24 cellular contexts compared by ENCODE assay signal in the genomic region with DNA sequence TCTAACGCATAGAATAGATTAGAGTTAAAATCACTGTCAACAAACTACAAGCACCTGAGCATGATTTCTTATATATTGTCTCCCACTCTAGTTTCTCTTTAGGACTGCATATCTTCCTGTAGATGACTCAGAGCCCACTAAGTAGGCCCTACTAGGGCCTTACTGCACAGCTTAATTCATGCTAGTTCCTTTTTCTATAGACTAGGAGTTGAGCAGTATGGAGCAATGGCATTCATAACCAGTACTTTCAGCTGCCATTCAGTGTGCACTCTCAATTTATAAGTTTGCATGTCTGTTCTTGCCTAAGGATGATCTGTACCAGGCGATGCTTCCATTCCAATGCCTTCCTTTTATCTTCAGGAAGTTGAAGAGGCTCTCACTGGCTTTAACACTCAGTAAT.
DNase-seq lines count a peak whose midpoint lies in the region; ATAC-seq, FAIRE-seq and TF ChIP-seq lines count a peak whose summit lies in the region.
"Had no signal": no experiment of that assay in that cellular context is flagged by ENCODE, and none has a peak within 500 bp of the region (broad histone marks: within the 10 kb centered on the region; RNA-seq: fewer than 3 reads in every experiment).

No MANE protein-coding gene starts in this region.

- WGBS in GM12878 (ENCODE audit: insufficient coverage, insufficient replicate concordance, low lambda C conversion rate, missing lambda C conversion rate) = 51% methylated on average over 2 of the region's 2 CpGs
- WGBS in sigmoid colon, 2 donors = 49 to 50% methylated on average over 2 of the region's 2 CpGs

- peak; percentile 47 for ATAC-seq in GM12878
- ATAC-seq in GM19328 (IDR thresholded peaks at IDR 0.05; ENCODE audit: unreplicated experiment) = no peak

- H3K9ac ChIP-seq in GM12878 (ENCODE audit: control insufficient read depth, insufficient read depth, low read length) = no peak overlapping the region
- H3K9ac ChIP-seq: BLaER1 treated with 17β-estradiol and CSF1 and Interleukin-3, amounts not matched to agents 10 nM and 100 nM; neural progenitor cell had no signal

- DNase-seq in NCI-H2171 treated with DMSO at 0.1 percent for 48 hours (lab: John Stamatoyannopoulos, UW) (peak; percentile 16), NCI-H2171 (lab: John Stamatoyannopoulos, UW) (no peak), NCI-H226 (peak; percentile 50), GM12878 (ENCODE audit: low read depth, low spot score) (no peak), neural crest cell (ENCODE audit: low read depth, low spot score) (no peak), NCI-H446 (lab: John Stamatoyannopoulos, UW) (no peak), sigmoid colon (no peak)
- DNase-seq: 8988T; activated CD4-positive, alpha-beta T cell treated with anti-CD3 and anti-CD28 coated beads, Interleukin-2, amount 50 U/mL, for 4 hours; activated naive CD4-positive, alpha-beta T cell treated with anti-CD3 and anti-CD28 coated beads, Interleukin-2, amount 50 U/mL, for 16 hours; activated T-cell treated with anti-CD3 and anti-CD28 coated beads for 4 hours; DMS 273 treated with DMSO at 0.1 percent for 48 hours; foreskin fibroblast; hypothalamus; NCI-H2081; NCI-H82; stimulated activated CD4-positive, alpha-beta T cell treated with anti-CD3 and anti-CD28 coated beads, Interleukin-15, amount 100 ng/mL, for 24 hours; stimulated activated naive CD4-positive, alpha-beta T cell; T-helper 1 cell; trophoblast cell had no signal

- no peaks in the 10 kb centered on the region for H3K36me3 ChIP-seq in GM12878 (ENCODE audit: control insufficient read depth in 2 of 2, insufficient read depth in 2 of 2, low read length in 1 of 2)
- peaks cover 0 to 38% (median 3%) of the 10 kb centered on the region in 4 donors for H3K36me3 ChIP-seq in sigmoid colon
- H3K36me3 ChIP-seq: neural progenitor cell had no signal

- intact Hi-C loops in GM12878 (cut with micrococcal nuclease; ENCODE audit: unreplicated experiment) (no loop called here), sigmoid colon (cut with DNase I) (no loop called here)

- CTCF ChIA-PET in GM12878 (lab: Yijun Ruan, JAX) = no interaction called here

- H3K4me1 ChIP-seq in GM12878 (ENCODE audit: control insufficient read depth, insufficient read depth, low read length) (no peaks in the 10 kb centered on the region), sigmoid colon (no peaks in the 10 kb centered on the region)
- H3K4me1 ChIP-seq: BLaER1 treated with 17β-estradiol and CSF1 and Interleukin-3, amounts not matched to agents 10 nM and 100 nM; neural progenitor cell had no signal

- RAD21 ChIA-PET in GM12878 (lab: Charles Lee; ENCODE audit: unreplicated experiment) = no interaction called here

- no peaks in the 10 kb centered on the region for H3K27me3 Mint-ChIP-seq in neural crest cell (ENCODE audit: low read depth)

- in situ Hi-C loops in GM12878 (cut with MboI) = no loop called here

- BruUV-seq in GM12878 (replicated peaks; lab: Mats Ljungman, UMichigan) = no TSS peak

- H3K9me3 ChIP-seq in GM12878 (replicated peaks; ENCODE audit: control insufficient read depth, insufficient read depth, low read length) (no peaks in the 10 kb centered on the region), sigmoid colon (no peaks in the 10 kb centered on the region)
- H3K9me3 ChIP-seq: BLaER1 treated with 17β-estradiol and CSF1 and Interleukin-3, amounts not matched to agents 10 nM and 100 nM had no signal

- H4K20me1 ChIP-seq in GM12878 (ENCODE audit: control insufficient read depth, insufficient read depth) = no peaks in the 10 kb centered on the region
- H4K20me1 ChIP-seq: BLaER1 treated with 17β-estradiol and CSF1 and Interleukin-3, amounts not matched to agents 10 nM and 100 nM had no signal

- TF ChIP-seq RAD21 in GM12878 (IDR thresholded peaks at IDR 0.05; ENCODE audit: insufficient read depth, low read depth, low read length) = no peak

- FAIRE-seq in GM12878 (lab: Jason Lieb, UNC) = no peak
- FAIRE-seq: GM12892 had no signal

- SMC1A ChIA-PET in GM12878 (lab: Charles Lee; ENCODE audit: uncharacterized antibody, unreplicated experiment) = no interaction called here

- TF ChIP-seq EP300 in GM12878 (IDR thresholded peaks at IDR 0.05; ENCODE audit: borderline replicate concordance in 1 of 2, control insufficient read depth in 1 of 2, low read depth in 2 of 2, low read length in 2 of 2) (no peak), sigmoid colon (IDR thresholded peaks at IDR 0.05) (no peak)

- TF ChIP-seq CTCF in GM12878 (IDR thresholded peaks at IDR 0.05 in 2 of 3, conservative IDR thresholded peaks at IDR 0.05 in 1 of 3; ENCODE audit: control insufficient read depth in 2 of 3, extremely low read depth in 1 of 3, insufficient read depth in 1 of 3, low read depth in 3 of 3, low read length in 3 of 3) = no peak
- no peak for TF ChIP-seq CTCF in neural crest cell (conservative IDR thresholded peaks at IDR 0.05)
- TF ChIP-seq CTCF in sigmoid colon (IDR thresholded peaks at IDR 0.05) = no peak

- H3K79me2 ChIP-seq in GM12878 (ENCODE audit: control insufficient read depth, insufficient read depth, low read length) = no peaks in the 10 kb centered on the region

- no peaks in the 10 kb centered on the region for H3K4me1 Mint-ChIP-seq in neural crest cell
- H3K4me1 Mint-ChIP-seq: neural progenitor cell had no signal

- H3K4me3 ChIP-seq in GM12878 (no peak overlapping the region), sigmoid colon (no peak overlapping the region)
- H3K4me3 ChIP-seq: BLaER1 treated with 17β-estradiol and CSF1 and Interleukin-3, amounts not matched to agents 10 nM and 100 nM; neural progenitor cell had no signal

- TF ChIP-seq POLR2A in GM12878 (IDR thresholded peaks at IDR 0.05; ENCODE audit: low read depth, low read length) (no peak), sigmoid colon (IDR thresholded peaks at IDR 0.05) (no peak)

- peaks cover 5% of the 10 kb centered on the region for H3K36me3 Mint-ChIP-seq in neural crest cell (ENCODE audit: low read depth)
- H3K36me3 Mint-ChIP-seq: neural progenitor cell had no signal

- no peak overlapping the region for H2AFZ ChIP-seq in GM12878 (ENCODE audit: control insufficient read depth, low read depth, low read length)
- H2AFZ ChIP-seq: neural progenitor cell had no signal

- H3K4me3 Mint-ChIP-seq in neural crest cell = no peak overlapping the region
- H3K4me3 Mint-ChIP-seq: neural progenitor cell had no signal

- H3K27ac ChIP-seq in GM12878 (ENCODE audit: control insufficient read depth, insufficient read depth) = no peak overlapping the region
- no peak overlapping the region for H3K27ac ChIP-seq in sigmoid colon
- H3K27ac ChIP-seq: BLaER1 treated with 17β-estradiol and CSF1 and Interleukin-3, amounts not matched to agents 10 nM and 100 nM; neural progenitor cell had no signal

- POLR2A ChIA-PET in GM12878 (lab: Charles Lee) = no interaction called here

- H3K27me3 ChIP-seq in GM12878 (replicated peaks in 1 of 2; ENCODE audit: control insufficient read depth in 2 of 2, insufficient read depth in 2 of 2, low read length in 1 of 2) = no peaks in the 10 kb centered on the region
- H3K27me3 ChIP-seq in sigmoid colon = no peaks in the 10 kb centered on the region
- H3K27me3 ChIP-seq: BLaER1 treated with 17β-estradiol and CSF1 and Interleukin-3, amounts not matched to agents 10 nM and 100 nM; neural progenitor cell had no signal

- peak overlapping the region; percentile 19 for H3K27ac Mint-ChIP-seq in neural crest cell (ENCODE audit: unreplicated experiment)
- H3K27ac Mint-ChIP-seq: neural progenitor cell had no signal

- no peak overlapping the region for H3K4me2 ChIP-seq in GM12878 (ENCODE audit: control insufficient read depth, insufficient read depth)
- H3K4me2 ChIP-seq: BLaER1 treated with 17β-estradiol and CSF1 and Interleukin-3, amounts not matched to agents 10 nM and 100 nM; neural progenitor cell had no signal

- peaks cover 5% of the 10 kb centered on the region for H3K9me3 Mint-ChIP-seq in neural crest cell
- H3K9me3 Mint-ChIP-seq: neural progenitor cell had no signal

TF ChIP-seq in GM12878, 131 proteins besides CTCF, POLR2A, EP300 and RAD21 (continues in another document):
- no peak for TF ChIP-seq KAT2A (conservative IDR thresholded peaks at IDR 0.05; ENCODE audit: control insufficient read depth, low read depth, low read length)
- no peak for TF ChIP-seq TCF7 (IDR thresholded peaks at IDR 0.05; ENCODE audit: borderline replicate concordance)
- TF ChIP-seq IKZF2 (IDR thresholded peaks at IDR 0.05) = no peak
- no peak for TF ChIP-seq CREB1 (IDR thresholded peaks at IDR 0.05; ENCODE audit: low read depth)
- TF ChIP-seq ZNF207 (IDR thresholded peaks at IDR 0.05; ENCODE audit: borderline replicate concordance) = no peak
- TF ChIP-seq, protein P1, sequence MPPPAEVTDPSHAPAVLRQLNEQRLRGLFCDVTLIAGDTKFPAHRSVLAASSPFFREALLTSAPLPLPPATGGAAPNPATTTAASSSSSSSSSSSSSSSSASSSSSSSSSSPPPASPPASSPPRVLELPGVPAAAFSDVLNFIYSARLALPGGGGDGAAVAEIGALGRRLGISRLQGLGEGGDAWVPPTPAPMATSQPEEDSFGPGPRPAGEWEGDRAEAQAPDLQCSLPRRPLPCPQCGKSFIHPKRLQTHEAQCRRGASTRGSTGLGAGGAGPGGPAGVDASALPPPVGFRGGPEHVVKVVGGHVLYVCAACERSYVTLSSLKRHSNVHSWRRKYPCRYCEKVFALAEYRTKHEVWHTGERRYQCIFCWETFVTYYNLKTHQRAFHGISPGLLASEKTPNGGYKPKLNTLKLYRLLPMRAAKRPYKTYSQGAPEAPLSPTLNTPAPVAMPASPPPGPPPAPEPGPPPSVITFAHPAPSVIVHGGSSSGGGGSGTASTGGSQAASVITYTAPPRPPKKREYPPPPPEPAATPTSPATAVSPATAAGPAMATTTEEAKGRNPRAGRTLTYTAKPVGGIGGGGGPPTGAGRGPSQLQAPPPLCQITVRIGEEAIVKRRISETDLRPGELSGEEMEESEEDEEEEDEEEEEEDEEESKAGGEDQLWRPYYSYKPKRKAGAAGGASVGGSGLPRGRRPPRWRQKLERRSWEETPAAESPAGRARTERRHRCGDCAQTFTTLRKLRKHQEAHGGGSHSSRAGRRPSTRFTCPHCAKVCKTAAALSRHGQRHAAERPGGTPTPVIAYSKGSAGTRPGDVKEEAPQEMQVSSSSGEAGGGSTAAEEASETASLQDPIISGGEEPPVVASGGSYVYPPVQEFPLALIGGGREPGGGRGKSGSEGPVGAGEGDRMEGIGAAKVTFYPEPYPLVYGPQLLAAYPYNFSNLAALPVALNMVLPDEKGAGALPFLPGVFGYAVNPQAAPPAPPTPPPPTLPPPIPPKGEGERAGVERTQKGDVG (CRISPR knock-in tag; IDR thresholded peaks at IDR 0.05) = no peak

Comparison
In these comparisons a context has a peak if more than half of its experiments do, and no peak if none do; other contexts are left out.
1. DNase-seq: peak in NCI-H2171 treated with DMSO at 0.1 percent for 48 hours (single experiment) and NCI-H226 (single experiment); none in NCI-H2171 (single experiment), GM12878 (single experiment), neural crest cell (single experiment), NCI-H446 (0 of 2) and sigmoid colon (single experiment).